ENCODE assay signal across 1 cellular context in genomic region chr2:55839182-55839819, GRCh38.
TF ChIP-seq lines count a peak whose summit lies in the region.

No MANE protein-coding gene starts in this region.

TF ChIP-seq in HepG2, 621 proteins besides CTCF, POLR2A, EP300 and RAD21 (continued from another document):
- TF ChIP-seq ZNF512B (CRISPR knock-in tag; IDR thresholded peaks at IDR 0.05; ENCODE audit: borderline replicate concordance) (no peak), PAWR (CRISPR knock-in tag; IDR thresholded peaks at IDR 0.05; ENCODE audit: borderline replicate concordance) (no peak), ATF3 (CRISPR knock-in tag; IDR thresholded peaks at IDR 0.05) (no peak; the same call in 1 of the 2 replicates), PBX2 (CRISPR knock-in tag; IDR thresholded peaks at IDR 0.05) (no peak), GABPB1 (CRISPR knock-in tag; IDR thresholded peaks at IDR 0.05) (no peak), KDM5B (CRISPR knock-in tag; IDR thresholded peaks at IDR 0.05; ENCODE audit: borderline replicate concordance) (no peak), ZBTB26 (CRISPR knock-in tag; IDR thresholded peaks at IDR 0.05; ENCODE audit: borderline replicate concordance) (no peak), POLR2G (IDR thresholded peaks at IDR 0.05; ENCODE audit: low read depth, low read length) (no peak), ZNF484 (CRISPR knock-in tag; IDR thresholded peaks at IDR 0.05; ENCODE audit: borderline replicate concordance, low read depth) (no peak), ZBED4 (CRISPR knock-in tag; IDR thresholded peaks at IDR 0.05; ENCODE audit: borderline replicate concordance) (no peak), FOXC1 (CRISPR knock-in tag; IDR thresholded peaks at IDR 0.05; ENCODE audit: borderline replicate concordance) (no peak), FOXA1 (IDR thresholded peaks at IDR 0.05) (peak; percentile 56; the same call in 1 of the 2 replicates), FOXA1 (CRISPR knock-in tag; IDR thresholded peaks at IDR 0.05) (peak; percentile 95), ZFAT (CRISPR knock-in tag; conservative IDR thresholded peaks at IDR 0.05) (no peak), IKZF4 (CRISPR knock-in tag; IDR thresholded peaks at IDR 0.05; ENCODE audit: borderline replicate concordance, low read depth, not compliant biosample characterization) (no peak), MTERF4 (CRISPR knock-in tag; IDR thresholded peaks at IDR 0.05) (no peak), ATF6 (CRISPR knock-in tag; conservative IDR thresholded peaks at IDR 0.05) (no peak), CHD2 (IDR thresholded peaks at IDR 0.05; ENCODE audit: low read depth, low read length) (peak; percentile 55; the same call in 1 of the 2 replicates), SIN3B (IDR thresholded peaks at IDR 0.05; ENCODE audit: low read length) (no peak), SRSF1 (optimal IDR thresholded peaks at IDR 0.05; ENCODE audit: low read depth, low read length) (no peak), SMAD3 (CRISPR knock-in tag; IDR thresholded peaks at IDR 0.05) (peak; percentile 88; the same call in 1 of the 2 replicates)
